ENCODE assay signal across 20 cellular contexts in the genomic region with DNA sequence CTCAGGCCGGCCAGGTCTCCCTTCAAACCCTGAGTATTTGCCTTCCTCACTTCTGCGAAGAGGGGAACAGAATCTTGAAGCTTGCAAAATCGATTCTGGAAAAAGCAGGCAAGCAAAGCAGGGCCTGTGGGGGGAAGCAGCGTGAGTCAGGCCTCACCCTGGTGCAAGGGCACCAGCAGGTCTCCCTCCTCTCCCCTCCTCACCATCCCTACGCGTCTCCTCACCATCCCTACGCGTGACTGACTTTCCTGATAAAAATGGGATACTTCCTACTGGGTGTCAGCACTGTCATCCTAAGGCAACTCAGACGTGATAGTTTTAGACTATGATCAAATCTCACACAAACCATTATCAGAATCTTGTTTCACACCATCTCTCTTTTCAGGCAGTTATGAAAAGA. TPM values are rescaled to one million over a fixed set of nuclear protein-coding genes. Genes with fewer than 3 reads are reported as not detected.
DNase-seq lines count a peak whose midpoint lies in the region; ATAC-seq, FAIRE-seq and TF ChIP-seq lines count a peak whose summit lies in the region.
"Had no signal": no experiment of that assay in that cellular context is flagged by ENCODE, and none has a peak within 500 bp of the region (broad histone marks: within the 10 kb centered on the region; RNA-seq: fewer than 3 reads in every experiment).

No MANE protein-coding gene starts in this region.

- no peak for TF ChIP-seq RAD21 in SK-N-SH (IDR thresholded peaks at IDR 0.05; ENCODE audit: low read length)
- TF ChIP-seq RAD21 in HepG2 (CRISPR knock-in tag; IDR thresholded peaks at IDR 0.05) = no peak

- WGBS in SK-N-SH (ENCODE audit: low lambda C conversion rate) = 88% methylated on average over 9 of the region's 9 CpGs
- 39 to 68% (median 51%) methylated on average over 7 to 9 of the region's 9 CpGs for WGBS in adrenal gland, 4 donors
- 86% methylated on average over 9 of the region's 9 CpGs for WGBS in HepG2 (ENCODE audit: low lambda C conversion rate)

- BruUV-seq in HepG2 (replicated peaks; lab: Mats Ljungman, UMichigan) = no TSS peak

- H4K20me1 ChIP-seq in SK-N-SH (ENCODE audit: insufficient read depth) (no peaks in the 10 kb centered on the region), HepG2 (ENCODE audit: insufficient read depth, low read length) (no peaks in the 10 kb centered on the region)

- no peak for TF ChIP-seq CTCF in SK-N-SH (IDR thresholded peaks at IDR 0.05)
- TF ChIP-seq CTCF in adrenal gland (IDR thresholded peaks at IDR 0.05) = no peak
- no peak for TF ChIP-seq CTCF in HepG2 (CRISPR knock-in tag; IDR thresholded peaks at IDR 0.05)
- TF ChIP-seq CTCF in upper lobe of right lung (IDR thresholded peaks at IDR 0.05) = no peak

- H3K4me1 ChIP-seq in SK-N-SH (ENCODE audit: control insufficient read depth in 1 of 2, insufficient read depth in 2 of 2, low read depth in 1 of 2, low read length in 1 of 2) = peaks cover 18 to 41% of the 10 kb centered on the region in 2 experiments
- H3K4me1 ChIP-seq in adrenal gland (replicated peaks in 1 of 2) = peaks cover 12 to 30% of the 10 kb centered on the region in 2 donors
- H3K4me1 ChIP-seq in HepG2 (ENCODE audit: insufficient read depth, low read length) = peaks cover 36% of the 10 kb centered on the region
- H3K4me1 ChIP-seq in upper lobe of right lung = no peaks in the 10 kb centered on the region

- no peaks in the 10 kb centered on the region for H3K9me3 ChIP-seq in SK-N-SH
- no peaks in the 10 kb centered on the region for H3K9me3 ChIP-seq in adrenal gland (replicated peaks in 1 of 3)
- H3K9me3 ChIP-seq in HepG2 (ENCODE audit: low read length) = no peaks in the 10 kb centered on the region
- H3K9me3 ChIP-seq in upper lobe of right lung = no peaks in the 10 kb centered on the region
- H3K9me3 ChIP-seq: BLaER1 treated with 17β-estradiol and CSF1 and Interleukin-3, amounts not matched to agents 10 nM and 100 nM; SJCRH30 had no signal

- no peak overlapping the region for H3K9ac ChIP-seq in SK-N-SH
- no peak overlapping the region for H3K9ac ChIP-seq in HepG2 (ENCODE audit: insufficient read depth, low read depth, low read length)

- POLR2A ChIA-PET in SK-N-SH (lab: Yijun Ruan, JAX) (no interaction called here), HepG2 (lab: Yijun Ruan, JAX) (interaction anchor here (1.7 kb wide), 1 partner anchor 8 kb away, joined by 4 read pairs; no protein-coding TSS in a partner anchor)

- no peak overlapping the region for H3K4me2 ChIP-seq in SK-N-SH
- H3K4me2 ChIP-seq in HepG2 (ENCODE audit: low read depth, low read length) = no peak overlapping the region

- H3K36me3 ChIP-seq in SK-N-SH (replicated peaks in 1 of 2; ENCODE audit: control insufficient read depth in 1 of 2, insufficient read depth in 2 of 2, low read length in 1 of 2) (peaks cover 3 to 44% of the 10 kb centered on the region in 2 experiments), adrenal gland (replicated peaks in 1 of 2) (peaks cover 0 to 19% of the 10 kb centered on the region in 2 donors), HepG2 (replicated peaks in 1 of 2; ENCODE audit: control insufficient read depth in 1 of 2, insufficient read depth in 2 of 2, low read length in 2 of 2) (peaks cover 6 to 31% of the 10 kb centered on the region in 2 experiments), upper lobe of right lung (peaks cover 41% of the 10 kb centered on the region)

- FAIRE-seq in HepG2 (lab: Jason Lieb, UNC) = no peak
- FAIRE-seq: GM12892 had no signal

- intact Hi-C loops in adrenal gland (cut with DNase I) = no loop called here
- intact Hi-C loops in HepG2 (cut with micrococcal nuclease; ENCODE audit: unreplicated experiment) = no loop called here
- intact Hi-C loops in upper lobe of right lung (cut with DNase I) = no loop called here

- H3K27me3 ChIP-seq in SK-N-SH (ENCODE audit: insufficient read depth) = no peaks in the 10 kb centered on the region
- no peaks in the 10 kb centered on the region for H3K27me3 ChIP-seq in adrenal gland
- no peaks in the 10 kb centered on the region for H3K27me3 ChIP-seq in HepG2 (ENCODE audit: control insufficient read depth in 1 of 2, insufficient read depth in 2 of 2, low read length in 2 of 2)
- H3K27me3 ChIP-seq in upper lobe of right lung = no peaks in the 10 kb centered on the region
- H3K27me3 ChIP-seq: BLaER1 treated with 17β-estradiol and CSF1 and Interleukin-3, amounts not matched to agents 10 nM and 100 nM; SJCRH30 had no signal

- TF ChIP-seq POLR2A in adrenal gland (IDR thresholded peaks at IDR 0.05) = no peak
- TF ChIP-seq POLR2A in HepG2 (IDR thresholded peaks at IDR 0.05; ENCODE audit: insufficient read depth in 1 of 2, low read depth in 2 of 2, low read length in 2 of 2) = no peak

- H2AFZ ChIP-seq in SK-N-SH (ENCODE audit: low read depth) = no peak overlapping the region
- H2AFZ ChIP-seq in HepG2 (ENCODE audit: low read length) = no peak overlapping the region

- H3K9me2 ChIP-seq in SK-N-SH = no peaks in the 10 kb centered on the region

- H3K79me2 ChIP-seq in SK-N-SH (ENCODE audit: insufficient read depth) (no peaks in the 10 kb centered on the region), HepG2 (ENCODE audit: insufficient read depth, low read length) (no peaks in the 10 kb centered on the region)

- CTCF ChIA-PET in SK-N-SH (lab: Yijun Ruan, JAX) = interaction anchor here (5.1 kb wide), 1 partner anchor 8 kb away, joined by 44 read pairs; no protein-coding TSS in a partner anchor
- CTCF ChIA-PET in HepG2 (lab: Yijun Ruan, JAX; ENCODE audit: low intra/inter-chr PET ratio, low total read pairs) = no interaction called here

- in situ Hi-C loops in HepG2 (cut with HindIII; ENCODE audit: extremely low pct_ligation_motif_present, low pct_unique_long_range_greater_than_20kb) = no loop called here

- ATAC-seq in SK-N-SH treated with all-trans-retinoic acid at 6 μM for 48 hours (no peak), HepG2 (peak; percentile 28), upper lobe of right lung (peak; percentile 18)
- ATAC-seq: stimulated activated naive B cell treated with anti-CD40 and anti-IgM and Interleukin-4, amounts not matched to agents 10 μg/mL and 1 μg/mL and 100 μg/mL, for 72 hours had no signal

- no peak for TF ChIP-seq EP300 in SK-N-SH (IDR thresholded peaks at IDR 0.05; ENCODE audit: borderline replicate concordance in 1 of 2, low read depth in 1 of 2, low read length in 1 of 2)
- no peak for TF ChIP-seq EP300 in HepG2 (IDR thresholded peaks at IDR 0.05; ENCODE audit: low read depth in 2 of 2, low read length in 2 of 2)
- no peak for TF ChIP-seq EP300 in HepG2 (CRISPR knock-in tag; IDR thresholded peaks at IDR 0.05; ENCODE audit: borderline replicate concordance)

- DNase-seq in SK-N-SH (no peak), adrenal gland (peak in 4 of 7 donors; percentile 41 to 75 (median 61)), HepG2 (ENCODE audit: low spot score) (no peak), upper lobe of right lung (no peak), GM19240 (ENCODE audit: insufficient read length, low spot score) (no peak), HCEC 1CT (no peak), NCI-H1417 (lab: John Stamatoyannopoulos, UW) (no peak)
- DNase-seq: activated effector memory CD4-positive, alpha-beta T cell treated with Interleukin-2 at 50 U/mL for 16 hours; amniotic stem cell; islet precursor cell; MM.1S; NCI-H2029 treated with DMSO at 0.1 percent for 48 hours; SJCRH30; stimulated activated naive B cell treated with anti-CD40 and anti-IgM and Interleukin-4, amounts not matched to agents 10 μg/mL and 1 μg/mL and 100 μg/mL, for 72 hours had no signal

- peaks cover 30% of the 10 kb centered on the region for H3F3A ChIP-seq in SK-N-SH (replicated peaks; ENCODE audit: insufficient read depth)

- H3K27ac ChIP-seq in SK-N-SH (ENCODE audit: low read depth in 2 of 2, low read length in 1 of 2) = peak overlapping the region; percentile 39 to 84; a peak in 2 of 4 replicates
- H3K27ac ChIP-seq in adrenal gland = peak overlapping the region in 3 of 5 donors; percentile 54 to 76 (median 60)
- H3K27ac ChIP-seq in HepG2 (ENCODE audit: extremely low read length, insufficient read depth, low read length) = peak overlapping the region; percentile 0
- no peak overlapping the region for H3K27ac ChIP-seq in upper lobe of right lung
- H3K27ac ChIP-seq: SJCRH30 had no signal

- H3K4me3 ChIP-seq in SK-N-SH (ENCODE audit: low read depth in 2 of 2, low read length in 1 of 2) (no peak overlapping the region), adrenal gland (no peak overlapping the region), HepG2 (replicated peaks in 1 of 3; ENCODE audit: insufficient read depth in 1 of 3, low read depth in 2 of 3, low read length in 3 of 3) (no peak overlapping the region), upper lobe of right lung (no peak overlapping the region)
- H3K4me3 ChIP-seq: BLaER1 treated with 17β-estradiol and CSF1 and Interleukin-3, amounts not matched to agents 10 nM and 100 nM; SJCRH30 had no signal

RNA-seq across cellular contexts. Expression of a gene that starts 12.1 kb away (rescaled TPM):
- polyA plus RNA-seq in SK-N-SH (2012; rRNA removed) (64.2 and 69.4 TPM in 2 replicates), adrenal gland (10 to 100 TPM in 2 of 3 donors, 1 to 10 TPM in 1; 6.4 to 30.0 (median 25.2) TPM), HepG2 (2011; rRNA removed) (48.7 and 62.0 TPM in 2 replicates)
- polyA plus RNA-seq in SK-N-SH (2012; cell fraction: cytosol; rRNA removed) = 51.4 and 73.9 TPM in 2 replicates
- 44.1 and 60.0 TPM in 2 replicates for polyA plus RNA-seq in SK-N-SH (2012; cell fraction: nucleus; rRNA removed)
- total RNA-seq in adrenal gland (10 to 100 TPM; 14.6 to 31.8 (median 24.9) TPM), HepG2 (2016; rRNA removed; fragmentation: Illumina TruSeq; extraction: Trizol) (20.6 and 29.2 TPM in 2 replicates), upper lobe of right lung (38.1 TPM)
- 14.7 and 15.6 TPM in 2 replicates for total RNA-seq in HepG2 (2016; cell fraction: cytosol; rRNA removed; fragmentation: Illumina TruSeq; extraction: Trizol; ENCODE audit: low read depth)
- 18.9 and 30.0 TPM in 2 replicates for total RNA-seq in HepG2 (2016; cell fraction: insoluble cytoplasmic fraction; rRNA removed; fragmentation: Illumina TruSeq; extraction: Trizol)
- 39.9 and 42.8 TPM in 2 replicates for total RNA-seq in HepG2 (2016; cell fraction: membrane; rRNA removed; fragmentation: Illumina TruSeq; extraction: Trizol)
- 19.8 and 22.0 TPM in 2 replicates for total RNA-seq in HepG2 (2016; cell fraction: nucleus; rRNA removed; fragmentation: Illumina TruSeq; extraction: Trizol)
- polyA plus RNA-seq in HepG2 (2011; cell fraction: cytosol; rRNA removed) = 53.5 and 62.3 TPM in 2 replicates
- 50.7 and 56.5 TPM in 2 replicates for polyA plus RNA-seq in HepG2 (2011; cell fraction: nucleus; rRNA removed)
- 36.1 and 48.8 TPM in 2 replicates for polyA plus RNA-seq in HepG2 (2012)
- 21.8 and 24.0 TPM in 2 replicates for polyA plus RNA-seq in HepG2 (2016; cell fraction: cytosol; fragmentation: Illumina TruSeq; extraction: Trizol; ENCODE audit: low read depth)
- polyA plus RNA-seq in HepG2 (2016; cell fraction: insoluble cytoplasmic fraction; fragmentation: Illumina TruSeq; extraction: Trizol; ENCODE audit: low read depth) = 31.5 and 37.2 TPM in 2 replicates
- 48.5 and 52.0 TPM in 2 replicates for polyA plus RNA-seq in HepG2 (2016; cell fraction: membrane; fragmentation: Illumina TruSeq; extraction: Trizol; ENCODE audit: low read depth)
- polyA plus RNA-seq in HepG2 (2016; cell fraction: nucleus; fragmentation: Illumina TruSeq; extraction: Trizol; ENCODE audit: insufficient read depth, low read depth) = 51.6 and 59.3 TPM in 2 replicates
- 1.7 and 102 TPM in 2 replicates for polyA minus RNA-seq in HepG2 (2011; rRNA and poly(A)+ RNA removed; ENCODE audit: low replicate concordance)
- 14.7 and 19.2 TPM in 2 replicates for polyA minus RNA-seq in HepG2 (2011; cell fraction: cytosol; rRNA and poly(A)+ RNA removed)
- 16.0 and 25.4 TPM in 2 replicates for polyA minus RNA-seq in HepG2 (2011; cell fraction: nucleus; rRNA and poly(A)+ RNA removed)

RNA-seq across cellular contexts. Expression of a gene that starts 37.3 kb away (rescaled TPM):
- polyA plus RNA-seq in SK-N-SH (2012; rRNA removed) (not detected in 2 replicates), adrenal gland (under 1 TPM in 2 of 3 donors, not detected in 1; 0.17 to 0.80 TPM), HepG2 (2011; rRNA removed) (not detected in 2 replicates)
- 0.07 TPM in 1 of 2 replicates, not detected in the other for polyA plus RNA-seq in SK-N-SH (2012; cell fraction: cytosol; rRNA removed)
- polyA plus RNA-seq in SK-N-SH (2012; cell fraction: nucleus; rRNA removed) = 0.39 and 0.46 TPM in 2 replicates
- total RNA-seq in adrenal gland (not detected), HepG2 (2016; rRNA removed; fragmentation: Illumina TruSeq; extraction: Trizol) (not detected in 2 replicates), upper lobe of right lung (3.1 TPM)
- total RNA-seq in HepG2 (2016; cell fraction: cytosol; rRNA removed; fragmentation: Illumina TruSeq; extraction: Trizol; ENCODE audit: low read depth) = not detected in 2 replicates
- total RNA-seq in HepG2 (2016; cell fraction: insoluble cytoplasmic fraction; rRNA removed; fragmentation: Illumina TruSeq; extraction: Trizol) = not detected in 2 replicates
- not detected in 2 replicates for total RNA-seq in HepG2 (2016; cell fraction: membrane; rRNA removed; fragmentation: Illumina TruSeq; extraction: Trizol)
- total RNA-seq in HepG2 (2016; cell fraction: nucleus; rRNA removed; fragmentation: Illumina TruSeq; extraction: Trizol) = not detected in 2 replicates
- not detected in 2 replicates for polyA plus RNA-seq in HepG2 (2011; cell fraction: cytosol; rRNA removed)
- polyA plus RNA-seq in HepG2 (2011; cell fraction: nucleus; rRNA removed) = not detected in 2 replicates
- not detected in 2 replicates for polyA plus RNA-seq in HepG2 (2012)
- polyA plus RNA-seq in HepG2 (2016; cell fraction: cytosol; fragmentation: Illumina TruSeq; extraction: Trizol; ENCODE audit: low read depth) = not detected in 2 replicates
- polyA plus RNA-seq in HepG2 (2016; cell fraction: insoluble cytoplasmic fraction; fragmentation: Illumina TruSeq; extraction: Trizol; ENCODE audit: low read depth) = not detected in 2 replicates
- not detected in 2 replicates for polyA plus RNA-seq in HepG2 (2016; cell fraction: membrane; fragmentation: Illumina TruSeq; extraction: Trizol; ENCODE audit: low read depth)
- not detected in 2 replicates for polyA plus RNA-seq in HepG2 (2016; cell fraction: nucleus; fragmentation: Illumina TruSeq; extraction: Trizol; ENCODE audit: insufficient read depth, low read depth)
- not detected in 2 replicates for polyA minus RNA-seq in HepG2 (2011; rRNA and poly(A)+ RNA removed; ENCODE audit: low replicate concordance)
- not detected in 2 replicates for polyA minus RNA-seq in HepG2 (2011; cell fraction: cytosol; rRNA and poly(A)+ RNA removed)
- not detected in 2 replicates for polyA minus RNA-seq in HepG2 (2011; cell fraction: nucleus; rRNA and poly(A)+ RNA removed)
- total RNA-seq: A172, NCI-H460, renal cortical epithelial cell had no signal

RNA-seq across cellular contexts. Expression of a gene that starts 50.4 kb away (rescaled TPM):
- 3.1 and 3.7 TPM in 2 replicates for polyA plus RNA-seq in SK-N-SH (2012; rRNA removed)
- 1.0 and 2.3 TPM in 2 replicates for polyA plus RNA-seq in SK-N-SH (2012; cell fraction: cytosol; rRNA removed)
- polyA plus RNA-seq in SK-N-SH (2012; cell fraction: nucleus; rRNA removed) = 3.1 and 3.2 TPM in 2 replicates
- 1 to 10 TPM in 6 of 8 donors, under 1 TPM in 2; 0.36 to 6.9 (median 2.9) TPM for total RNA-seq in adrenal gland
- 1 to 10 TPM in 1 of 3 donors, under 1 TPM in 1, not detected in 1; 0.34 to 1.4 TPM for polyA plus RNA-seq in adrenal gland
- 1.7 and 1.9 TPM in 2 replicates for total RNA-seq in HepG2 (2016; rRNA removed; fragmentation: Illumina TruSeq; extraction: Trizol)
- 0.30 TPM in 1 of 2 replicates, not detected in the other for total RNA-seq in HepG2 (2016; cell fraction: cytosol; rRNA removed; fragmentation: Illumina TruSeq; extraction: Trizol; ENCODE audit: low read depth)
- total RNA-seq in HepG2 (2016; cell fraction: insoluble cytoplasmic fraction; rRNA removed; fragmentation: Illumina TruSeq; extraction: Trizol) = 2.0 TPM in 2 replicates
- 0.77 and 0.93 TPM in 2 replicates for total RNA-seq in HepG2 (2016; cell fraction: membrane; rRNA removed; fragmentation: Illumina TruSeq; extraction: Trizol)
- total RNA-seq in HepG2 (2016; cell fraction: nucleus; rRNA removed; fragmentation: Illumina TruSeq; extraction: Trizol) = 1.3 and 1.6 TPM in 2 replicates
- polyA plus RNA-seq in HepG2 (2011; rRNA removed) = 2.9 and 3.0 TPM in 2 replicates
- 2.0 and 3.6 TPM in 2 replicates for polyA plus RNA-seq in HepG2 (2011; cell fraction: cytosol; rRNA removed)
- polyA plus RNA-seq in HepG2 (2011; cell fraction: nucleus; rRNA removed) = 3.5 and 4.0 TPM in 2 replicates
- 2.3 and 2.4 TPM in 2 replicates for polyA plus RNA-seq in HepG2 (2012)
- 0.19 TPM in 1 of 2 replicates, not detected in the other for polyA plus RNA-seq in HepG2 (2016; cell fraction: cytosol; fragmentation: Illumina TruSeq; extraction: Trizol; ENCODE audit: low read depth)
- polyA plus RNA-seq in HepG2 (2016; cell fraction: insoluble cytoplasmic fraction; fragmentation: Illumina TruSeq; extraction: Trizol; ENCODE audit: low read depth) = 1.5 and 2.0 TPM in 2 replicates
- polyA plus RNA-seq in HepG2 (2016; cell fraction: membrane; fragmentation: Illumina TruSeq; extraction: Trizol; ENCODE audit: low read depth) = 0.64 and 0.72 TPM in 2 replicates
- polyA plus RNA-seq in HepG2 (2016; cell fraction: nucleus; fragmentation: Illumina TruSeq; extraction: Trizol; ENCODE audit: insufficient read depth, low read depth) = 2.1 TPM in 2 replicates
- 2.2 and 5.1 TPM in 2 replicates for polyA minus RNA-seq in HepG2 (2011; rRNA and poly(A)+ RNA removed; ENCODE audit: low replicate concordance)
- 2.7 and 3.4 TPM in 2 replicates for polyA minus RNA-seq in HepG2 (2011; cell fraction: cytosol; rRNA and poly(A)+ RNA removed)
- 3.2 and 6.3 TPM in 2 replicates for polyA minus RNA-seq in HepG2 (2011; cell fraction: nucleus; rRNA and poly(A)+ RNA removed)
- 8.4 TPM for total RNA-seq in upper lobe of right lung

Comparison
In these comparisons a context has a peak if more than half of its experiments do, and no peak if none do; other contexts are left out.
1. DNase-seq: peak in adrenal gland (4 of 7); none in SK-N-SH (single experiment), HepG2 (single experiment), upper lobe of right lung (single experiment), GM19240 (single experiment), HCEC 1CT (single experiment) and NCI-H1417 (0 of 3).